Comparison of ENCODE assay signal across 29 cellular contexts in the genomic region with DNA sequence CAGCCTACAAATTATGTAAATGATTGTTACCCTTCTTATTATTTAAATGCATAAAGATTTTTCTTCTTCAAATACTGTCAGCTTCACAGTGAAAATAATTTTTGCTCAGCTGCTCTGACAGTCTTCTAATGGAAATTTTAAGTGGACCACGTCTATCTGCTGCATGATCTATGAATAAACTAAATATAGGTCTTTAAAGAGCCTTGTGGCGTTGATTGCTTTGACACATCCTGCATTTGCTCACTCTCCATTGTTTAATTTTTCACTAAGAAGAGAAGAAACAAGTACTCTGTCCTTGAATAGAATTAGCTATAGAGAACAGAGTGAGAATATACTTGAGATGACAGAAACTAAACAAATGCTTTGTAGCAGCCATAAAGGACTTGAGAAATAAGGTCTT.
"Had no signal": no experiment of that assay in that cellular context is flagged by ENCODE, and none has a peak within 500 bp of the region (broad histone marks: within the 10 kb centered on the region; RNA-seq: fewer than 3 reads in every experiment).

No MANE protein-coding gene starts in this region.

- H3K9ac ChIP-seq: parathyroid adenoma had no signal

- H3K36me3 Mint-ChIP-seq: naive thymus-derived CD8-positive, alpha-beta T cell had no signal

- H3K79me2 ChIP-seq: parathyroid adenoma had no signal

- H3K27me3 Mint-ChIP-seq: effector memory CD8-positive, alpha-beta T cell; naive thymus-derived CD8-positive, alpha-beta T cell; progenitor cell of endocrine pancreas; stimulated activated naive CD8-positive, alpha-beta T cell treated with anti-CD3 and anti-CD28 coated beads, Interleukin-15, amount 100 ng/mL, for 72 hours had no signal

- H3K4me2 ChIP-seq: smooth muscle cell had no signal

- H3K4me1 Mint-ChIP-seq: naive thymus-derived CD8-positive, alpha-beta T cell; neural crest cell; stimulated activated naive CD8-positive, alpha-beta T cell treated with anti-CD3 and anti-CD28 coated beads, Interleukin-15, amount 100 ng/mL, for 72 hours had no signal

- H3K36me3 ChIP-seq: esophagus squamous epithelium, heart right ventricle, left lung, neutrophil, right lobe of liver, suprapubic skin, transverse colon, upper lobe of right lung had no signal

- H3K27ac Mint-ChIP-seq: effector memory CD8-positive, alpha-beta T cell; naive thymus-derived CD8-positive, alpha-beta T cell; progenitor cell of endocrine pancreas; stimulated activated naive CD8-positive, alpha-beta T cell treated with anti-CD3 and anti-CD28 coated beads, Interleukin-15, amount 100 ng/mL, for 72 hours had no signal

- H3K9me3 Mint-ChIP-seq: naive thymus-derived CD8-positive, alpha-beta T cell; neural crest cell; stimulated activated naive CD8-positive, alpha-beta T cell treated with anti-CD3 and anti-CD28 coated beads, Interleukin-15, amount 100 ng/mL, for 72 hours had no signal

- H2AFZ ChIP-seq: parathyroid adenoma had no signal

- H3K4me3 ChIP-seq: esophagus squamous epithelium, heart right ventricle, left lung, right lobe of liver, smooth muscle cell, suprapubic skin, transverse colon, upper lobe of right lung, uterus had no signal

- H3K9me3 ChIP-seq: esophagus squamous epithelium, heart right ventricle, left lung, neutrophil, right lobe of liver, suprapubic skin, transverse colon, upper lobe of right lung, uterus had no signal

- H3K27ac ChIP-seq: esophagus squamous epithelium, heart right ventricle, left lung, neutrophil, parathyroid adenoma, right lobe of liver, suprapubic skin, transverse colon, upper lobe of right lung, uterus had no signal

- H3K27me3 ChIP-seq: esophagus squamous epithelium, heart right ventricle, left lung, neutrophil, right lobe of liver, suprapubic skin, transverse colon, upper lobe of right lung, uterus had no signal

- H3K4me1 ChIP-seq: esophagus squamous epithelium, heart right ventricle, left lung, parathyroid adenoma, right lobe of liver, suprapubic skin, transverse colon, upper lobe of right lung, uterus had no signal

- DNase-seq: cortex of kidney; effector memory CD8-positive, alpha-beta T cell; erythroblast; esophagus squamous epithelium; foreskin melanocyte; glutamatergic neuron; heart right ventricle; hippocampal formation; left cardiac atrium; left lung; mesendoderm; midbrain; naive thymus-derived CD8-positive, alpha-beta T cell; right lobe of liver; stimulated activated CD4-positive, alpha-beta T cell treated with anti-CD3 and anti-CD28 coated beads, Interleukin-12 subunit alpha, Interleukin-12 subunit beta, amount 100 ng/mL, for 4 hours; stimulated activated CD4-positive, alpha-beta T cell treated with anti-CD3 and anti-CD28 coated beads, Interleukin-1b, Interleukin-23, amount 100 ng/mL, for 48 hours; stimulated activated CD4-positive, alpha-beta T cell treated with anti-CD3 and anti-CD28 coated beads, Interleukin-4, amount 100 ng/mL, for 1 hour; stimulated activated CD8-positive, alpha-beta memory T cell treated with anti-CD3 and anti-CD28 coated beads, Interleukin-4, amount 100 ng/mL, for 48 hours; stimulated activated naive CD4-positive, alpha-beta T cell; stimulated activated naive CD8-positive, alpha-beta T cell treated with anti-CD3 and anti-CD28 coated beads, Interleukin-15, amount 100 ng/mL, for 72 hours; transverse colon; upper lobe of right lung; uterus had no signal

- H3K4me3 Mint-ChIP-seq: effector memory CD8-positive, alpha-beta T cell; naive thymus-derived CD8-positive, alpha-beta T cell; neural crest cell; stimulated activated naive CD8-positive, alpha-beta T cell treated with anti-CD3 and anti-CD28 coated beads, Interleukin-15, amount 100 ng/mL, for 72 hours had no signal
